ENCODE assay signal across 1 cellular context in the genomic region with DNA sequence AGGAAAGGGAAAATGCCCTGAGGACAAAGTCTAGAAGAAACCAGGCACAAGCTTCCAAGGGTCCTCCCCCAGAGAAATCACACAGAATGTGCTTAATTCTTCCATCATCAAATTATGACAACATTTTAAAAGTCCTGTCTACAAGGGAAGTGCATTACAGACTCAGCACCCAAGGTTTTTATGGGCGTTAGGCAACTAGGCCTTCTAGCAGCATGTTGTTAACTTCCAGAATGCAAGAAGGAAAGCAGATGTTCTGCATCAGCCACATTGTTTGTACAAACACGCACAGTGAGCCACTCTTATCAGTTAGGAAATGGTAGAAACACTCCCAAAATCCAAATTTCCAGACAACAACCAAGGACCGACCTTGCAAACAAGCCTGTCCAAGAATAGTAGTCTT.
TF ChIP-seq lines count a peak whose summit lies in the region.

No MANE protein-coding gene starts in this region.

TF ChIP-seq in IMR-90, 13 proteins besides CTCF, POLR2A, EP300 and RAD21:
- no peak for TF ChIP-seq RFX5 (IDR thresholded peaks at IDR 0.05; ENCODE audit: low read depth, low read length)
- no peak; the same call in 1 of the 2 replicates for TF ChIP-seq MXI1 (IDR thresholded peaks at IDR 0.05; ENCODE audit: borderline replicate concordance, low read depth, low read length)
- TF ChIP-seq CEBPB (IDR thresholded peaks at IDR 0.05; ENCODE audit: low read depth, low read length): peak; percentile 7; the same call in 1 of the 2 replicates
TF ChIP-seq in IMR-90: peak in this region for 1.
